Comparison of ENCODE assay signal across 21 cellular contexts in the genomic region with DNA sequence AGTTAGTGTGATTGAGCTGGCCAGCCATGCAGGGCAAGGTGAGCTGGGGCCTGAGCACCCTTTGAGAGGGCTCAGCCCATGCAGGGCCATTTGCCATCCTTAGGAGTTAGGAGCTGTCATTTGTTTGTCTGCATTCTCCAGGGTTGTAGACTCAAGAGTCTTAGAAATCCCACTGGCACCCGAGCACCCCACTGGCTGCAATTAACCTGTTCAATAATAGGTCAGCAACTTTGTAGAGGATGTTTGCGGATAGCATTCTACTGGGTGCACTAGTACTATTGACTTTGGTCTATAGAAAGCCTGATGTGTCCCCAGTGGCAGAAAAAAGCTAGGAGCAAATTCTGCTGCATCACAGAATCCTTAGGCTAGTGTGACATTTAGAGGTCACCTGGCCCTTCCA.
"Had no signal": no experiment of that assay in that cellular context is flagged by ENCODE, and none has a peak within 500 bp of the region (broad histone marks: within the 10 kb centered on the region; RNA-seq: fewer than 3 reads in every experiment).

No MANE protein-coding gene starts in this region.

- H3K4me1 Mint-ChIP-seq: natural killer cell; nephron; neural progenitor cell; stimulated activated effector memory CD8-positive, alpha-beta T cell treated with anti-CD3 and anti-CD28 coated beads, Interleukin-12 subunit alpha, Interleukin-12 subunit beta, amount 100 ng/mL, for 72 hours; stimulated activated naive B cell treated with anti-CD40 and anti-IgM and Interleukin-4, amounts not matched to agents 10 μg/mL and 1 μg/mL and 100 μg/mL, for 72 hours had no signal

- H3K27me3 Mint-ChIP-seq: stimulated activated naive B cell treated with anti-CD40 and anti-IgM and Interleukin-4, amounts not matched to agents 10 μg/mL and 1 μg/mL and 100 μg/mL, for 72 hours; stimulated activated naive CD8-positive, alpha-beta T cell treated with anti-CD3 and anti-CD28 coated beads, Interleukin-15, Interleukin-2, amounts not matched to agents 100 ng/mL and 50 ng/mL, for 24 hours had no signal

- H3K27ac Mint-ChIP-seq: natural killer cell; nephron; neural progenitor cell; stimulated activated effector memory CD8-positive, alpha-beta T cell treated with anti-CD3 and anti-CD28 coated beads, Interleukin-12 subunit alpha, Interleukin-12 subunit beta, amount 100 ng/mL, for 72 hours; stimulated activated naive B cell treated with anti-CD40 and anti-IgM and Interleukin-4, amounts not matched to agents 10 μg/mL and 1 μg/mL and 100 μg/mL, for 72 hours; stimulated activated naive CD8-positive, alpha-beta T cell treated with anti-CD3 and anti-CD28 coated beads, Interleukin-15, Interleukin-2, amounts not matched to agents 100 ng/mL and 50 ng/mL, for 24 hours had no signal

- DNase-seq: natural killer cell; occipital lobe; pancreas; retina; right lobe of liver; sigmoid colon; small intestine; stimulated activated CD4-positive, alpha-beta T cell treated with anti-CD3 and anti-CD28 coated beads, Interleukin-15, amount 100 ng/mL, for 24 hours; stimulated activated CD4-positive, alpha-beta T cell treated with anti-CD3 and anti-CD28 coated beads, Interleukin-2, amount 100 ng/mL, for 24 hours; stimulated activated CD4-positive, alpha-beta T cell treated with anti-CD3 and anti-CD28 coated beads, Interleukin-2, amount 100 ng/mL, for 48 hours; stimulated activated CD4-positive, alpha-beta T cell treated with anti-CD3 and anti-CD28 coated beads, Interleukin-4, amount 100 ng/mL, for 24 hours; stimulated activated naive B cell treated with anti-CD40 and anti-IgM and Interleukin-4, amounts not matched to agents 10 μg/mL and 1 μg/mL and 100 μg/mL, for 72 hours; stimulated activated naive CD4-positive, alpha-beta T cell treated with Interleukin-2 at 50 U/mL for 16 hours; stomach; thyroid gland; trophoblast cell; upper lobe of left lung had no signal

- ATAC-seq: natural killer cell; pancreas; right lobe of liver; stimulated activated effector memory CD8-positive, alpha-beta T cell treated with anti-CD3 and anti-CD28 coated beads, Interleukin-12 subunit alpha, Interleukin-12 subunit beta, amount 100 ng/mL, for 72 hours; stimulated activated naive B cell treated with anti-CD40 and anti-IgM and Interleukin-4, amounts not matched to agents 10 μg/mL and 1 μg/mL and 100 μg/mL, for 72 hours had no signal

- H3K36me3 Mint-ChIP-seq: natural killer cell; neural progenitor cell; stimulated activated effector memory CD8-positive, alpha-beta T cell treated with anti-CD3 and anti-CD28 coated beads, Interleukin-12 subunit alpha, Interleukin-12 subunit beta, amount 100 ng/mL, for 72 hours; stimulated activated naive B cell treated with anti-CD40 and anti-IgM and Interleukin-4, amounts not matched to agents 10 μg/mL and 1 μg/mL and 100 μg/mL, for 72 hours had no signal

- H3K4me3 Mint-ChIP-seq: natural killer cell; nephron; neural progenitor cell; stimulated activated effector memory CD8-positive, alpha-beta T cell treated with anti-CD3 and anti-CD28 coated beads, Interleukin-12 subunit alpha, Interleukin-12 subunit beta, amount 100 ng/mL, for 72 hours; stimulated activated naive B cell treated with anti-CD40 and anti-IgM and Interleukin-4, amounts not matched to agents 10 μg/mL and 1 μg/mL and 100 μg/mL, for 72 hours; stimulated activated naive CD8-positive, alpha-beta T cell treated with anti-CD3 and anti-CD28 coated beads, Interleukin-15, Interleukin-2, amounts not matched to agents 100 ng/mL and 50 ng/mL, for 24 hours had no signal
